In the genomic region with DNA sequence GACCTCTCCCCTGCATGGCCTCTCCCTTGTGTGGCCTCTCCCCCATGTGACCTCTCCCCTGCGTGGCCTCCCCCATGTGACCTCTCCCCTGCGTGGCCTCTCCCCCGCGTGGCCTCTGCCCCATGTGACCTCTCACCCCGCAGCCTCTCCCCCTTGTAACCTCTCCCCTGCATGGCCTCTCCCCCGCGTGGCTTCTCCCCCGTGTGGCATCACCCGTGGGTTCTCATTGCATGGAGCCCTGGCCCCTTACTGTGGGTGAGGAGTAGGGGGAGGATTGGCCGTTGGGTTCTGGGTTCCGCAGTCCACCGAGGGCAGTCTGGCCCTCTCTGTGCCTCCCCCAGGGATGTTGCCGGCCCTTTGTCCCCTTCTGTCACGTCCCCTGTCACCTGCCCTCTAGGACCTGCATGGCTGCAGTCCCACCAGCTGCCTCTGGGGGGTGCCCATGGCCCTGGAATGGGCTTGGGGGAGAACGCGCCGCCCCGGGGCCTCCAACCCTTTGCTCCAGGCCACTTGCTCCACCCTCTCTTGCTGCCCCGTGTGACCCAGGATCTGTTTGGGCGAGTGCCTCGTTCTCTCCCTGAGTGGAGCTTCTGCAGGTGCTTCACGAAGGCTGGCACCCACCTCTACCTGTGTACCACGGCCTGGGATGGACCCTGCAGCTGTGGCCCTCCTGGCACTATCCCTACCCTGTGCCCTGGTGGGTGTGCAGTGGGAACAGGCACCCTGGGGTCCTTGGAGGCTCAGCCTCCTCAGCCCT, we compare ENCODE assay signal across 8 cellular contexts. TPM values are rescaled to one million over a fixed set of nuclear protein-coding genes. Genes with fewer than 3 reads are reported as not detected.
DNase-seq lines count a peak whose midpoint lies in the region; ATAC-seq and TF ChIP-seq lines count a peak whose summit lies in the region.

No MANE protein-coding gene starts in this region.

- no peak overlapping the region for H3K27ac ChIP-seq in SJSA1
- no peak overlapping the region for H3K27ac ChIP-seq in ovary
- H3K27ac ChIP-seq in thyroid gland: no peak overlapping the region

- H3K4me3 ChIP-seq in SJSA1 (no peak overlapping the region), ovary (no peak overlapping the region), thyroid gland (replicated peaks in 1 of 3) (no peak overlapping the region)

- peak; percentile 88 for DNase-seq in CMK (ENCODE audit: low read depth)
- peak; percentile 72 for DNase-seq in M059J (ENCODE audit: low read depth)
- DNase-seq in SJSA1 (ENCODE audit: low read depth in 1 of 2, low spot score in 2 of 2): peak; percentile 77 to 91
- peak; percentile 51 for DNase-seq in activated gamma-delta T cell (lab: John Stamatoyannopoulos, UW)
- peak; percentile 32 for DNase-seq in foreskin melanocyte
- DNase-seq in ovary: peak; percentile 71 to 90 (median 84)
- DNase-seq in thyroid gland: peak; percentile 84 to 88

- H3K9me3 ChIP-seq in SJSA1 (replicated peaks) (no peaks in the 10 kb centered on the region), ovary (no peaks in the 10 kb centered on the region), thyroid gland (no peaks in the 10 kb centered on the region)

- H3K36me3 ChIP-seq in SJSA1 (peaks cover 13% of the 10 kb centered on the region), ovary (no peaks in the 10 kb centered on the region), thyroid gland (no peaks in the 10 kb centered on the region)

- TF ChIP-seq POLR2A in ovary (IDR thresholded peaks at IDR 0.05): no peak
- no peak for TF ChIP-seq POLR2A in thyroid gland (IDR thresholded peaks at IDR 0.05)

- WGBS in ovary, 3 donors: 8 to 10% (median 10%) methylated on average over 21 to 23 of the region's 23 CpGs
- WGBS in thyroid gland, 2 donors: 17 to 23% methylated on average over 21 to 23 of the region's 23 CpGs

- no peak for TF ChIP-seq EP300 in ovary (IDR thresholded peaks at IDR 0.05)

- TF ChIP-seq CTCF in ovary (IDR thresholded peaks at IDR 0.05) (peak; percentile 83 to 90 (median 89)), thyroid gland (IDR thresholded peaks at IDR 0.05) (peak; percentile 87 to 98 (median 96))

- H3K27me3 ChIP-seq in SJSA1 (replicated peaks) (no peaks in the 10 kb centered on the region), ovary (no peaks in the 10 kb centered on the region), thyroid gland (no peaks in the 10 kb centered on the region)

- H3K4me1 ChIP-seq in SJSA1 (replicated peaks) (peaks cover 25% of the 10 kb centered on the region), ovary (ENCODE audit: insufficient read depth) (peaks cover 28% of the 10 kb centered on the region), thyroid gland (peaks cover 15 to 29% of the 10 kb centered on the region in 2 donors)

- peak; percentile 58 for ATAC-seq in GM21515 (IDR thresholded peaks at IDR 0.05; ENCODE audit: unreplicated experiment)

- intact Hi-C loops in ovary (cut with DNase I) (loop anchor here in 3 of 4 donors (5.0 to 10.0 kb wide), 4 partner anchors 167 to 494 kb away; partner anchors contain the start of gene PFKL (in 1 of the 3)), thyroid gland (cut with DNase I) (loop anchor here (2.0 kb wide), 1 partner anchor 166 kb away; no protein-coding TSS in a partner anchor)

RNA-seq across cellular contexts. Expression of gene RRP1, which starts 21.3 kb away (rescaled TPM):
- total RNA-seq in M059J (2014; rRNA removed; shearing (Covaris generic)): 29.8 and 34.6 TPM in 2 replicates
- total RNA-seq in SJSA1 (2014; rRNA removed; shearing (Covaris generic)): 29.2 and 30.4 TPM in 2 replicates
- 10 to 100 TPM in 6 of 7 donors, 1 to 10 TPM in 1; 8.5 to 29.3 (median 25.2) TPM for total RNA-seq in ovary
- polyA plus RNA-seq in ovary: 10 to 100 TPM; 11.9 to 12.2 TPM
- 10 to 100 TPM; 11.0 to 20.1 (median 18.7) TPM for total RNA-seq in thyroid gland

RNA-seq across cellular contexts. Expression of gene CSTB, which starts 34.6 kb away (rescaled TPM):
- total RNA-seq in M059J (2014; rRNA removed; shearing (Covaris generic)): 29.6 and 35.7 TPM in 2 replicates
- total RNA-seq in SJSA1 (2014; rRNA removed; shearing (Covaris generic)): 11.9 and 14.9 TPM in 2 replicates
- total RNA-seq in ovary (10 to 100 TPM in 6 of 7 donors, 1 to 10 TPM in 1; 7.2 to 58.2 (median 37.4) TPM), thyroid gland (10 to 100 TPM in 3 of 4 donors, 1 to 10 TPM in 1; 9.1 to 32.4 (median 14.5) TPM)
- polyA plus RNA-seq in ovary: 10 to 100 TPM; 36.5 to 81.8 TPM

RNA-seq across cellular contexts. Expression of gene AGPAT3, which starts 54.3 kb away (rescaled TPM):
- 27.8 and 59.8 TPM in 2 replicates for total RNA-seq in M059J (2014; rRNA removed; shearing (Covaris generic))
- total RNA-seq in SJSA1 (2014; rRNA removed; shearing (Covaris generic)): 43.5 and 66.9 TPM in 2 replicates
- 10 to 100 TPM; 14.2 to 42.1 (median 34.5) TPM for total RNA-seq in ovary
- 10 to 100 TPM; 11.6 to 21.8 TPM for polyA plus RNA-seq in ovary
- 10 to 100 TPM; 40.6 to 80.5 (median 65.3) TPM for total RNA-seq in thyroid gland

Comparison
In these comparisons a context has a peak if more than half of its experiments do, and no peak if none do; other contexts are left out.
1. DNase-seq: peak in every context shown above with its lines; median percentile 88 in CMK; 86 in thyroid gland; 84 in SJSA1; 84 in ovary; 72 in M059J; 51 in activated gamma-delta T cell; 32 in foreskin melanocyte.